Comparison of ENCODE assay signal across 12 cellular contexts in the genomic region with DNA sequence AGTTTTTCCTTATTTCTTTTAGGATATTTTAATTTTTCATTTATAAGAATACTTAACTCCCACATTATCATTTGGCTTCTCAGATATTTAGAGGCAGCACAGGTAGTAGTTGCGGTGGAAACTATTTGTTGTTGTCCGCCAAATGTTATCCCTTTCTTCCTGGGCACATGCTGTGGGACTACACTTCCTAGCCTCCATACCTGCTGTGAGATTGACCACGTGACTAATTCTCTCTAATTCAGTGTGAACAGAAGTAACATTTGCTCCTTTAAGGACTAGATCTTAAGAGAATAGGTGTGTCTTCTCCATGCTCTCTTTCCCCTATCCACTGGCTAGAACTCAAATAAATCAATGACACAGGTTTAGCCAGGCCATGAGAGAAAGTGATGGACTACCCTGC.
"Had no signal": no experiment of that assay in that cellular context is flagged by ENCODE, and none has a peak within 500 bp of the region (broad histone marks: within the 10 kb centered on the region; RNA-seq: fewer than 3 reads in every experiment).

No MANE protein-coding gene starts in this region.

- H3K4me1 ChIP-seq: foreskin keratinocyte had no signal

- H3K9me3 Mint-ChIP-seq: nephron; stimulated activated naive CD8-positive, alpha-beta T cell treated with anti-CD3 and anti-CD28 coated beads, Interleukin-15, amount 100 ng/mL, for 72 hours had no signal

- H3K27me3 ChIP-seq: foreskin keratinocyte, right atrium auricular region had no signal

- H3K27ac Mint-ChIP-seq: nephron; progenitor cell of endocrine pancreas; stimulated activated naive CD8-positive, alpha-beta T cell treated with anti-CD3 and anti-CD28 coated beads, Interleukin-15, amount 100 ng/mL, for 72 hours had no signal

- H3K36me3 ChIP-seq: left ventricle myocardium inferior, right atrium auricular region, thoracic aorta had no signal

- H3K4me1 Mint-ChIP-seq: nephron had no signal

- H3K4me3 Mint-ChIP-seq: nephron; stimulated activated naive CD8-positive, alpha-beta T cell treated with anti-CD3 and anti-CD28 coated beads, Interleukin-15, amount 100 ng/mL, for 72 hours had no signal

- FAIRE-seq: TTC549 had no signal

- H3K27ac ChIP-seq: foreskin keratinocyte, left ventricle myocardium inferior, right atrium auricular region, skin epidermis, thoracic aorta had no signal

- H3K4me3 ChIP-seq: left ventricle myocardium inferior, right atrium auricular region, skin epidermis, thoracic aorta had no signal

- H3K9me3 ChIP-seq: left ventricle myocardium inferior, right atrium auricular region, thoracic aorta had no signal

- H3K27me3 Mint-ChIP-seq: progenitor cell of endocrine pancreas; stimulated activated naive CD8-positive, alpha-beta T cell treated with anti-CD3 and anti-CD28 coated beads, Interleukin-15, amount 100 ng/mL, for 72 hours had no signal

- DNase-seq: activated naive CD4-positive, alpha-beta T cell treated with Interleukin-2 at 50 U/mL for 16 hours; aorta; effector CD8-positive, alpha-beta T cell; left ventricle myocardium inferior; stimulated activated naive CD8-positive, alpha-beta T cell treated with anti-CD3 and anti-CD28 coated beads, Interleukin-15, amount 100 ng/mL, for 72 hours had no signal
